Comparison of ENCODE assay signal across 8 cellular contexts in the genomic region with DNA sequence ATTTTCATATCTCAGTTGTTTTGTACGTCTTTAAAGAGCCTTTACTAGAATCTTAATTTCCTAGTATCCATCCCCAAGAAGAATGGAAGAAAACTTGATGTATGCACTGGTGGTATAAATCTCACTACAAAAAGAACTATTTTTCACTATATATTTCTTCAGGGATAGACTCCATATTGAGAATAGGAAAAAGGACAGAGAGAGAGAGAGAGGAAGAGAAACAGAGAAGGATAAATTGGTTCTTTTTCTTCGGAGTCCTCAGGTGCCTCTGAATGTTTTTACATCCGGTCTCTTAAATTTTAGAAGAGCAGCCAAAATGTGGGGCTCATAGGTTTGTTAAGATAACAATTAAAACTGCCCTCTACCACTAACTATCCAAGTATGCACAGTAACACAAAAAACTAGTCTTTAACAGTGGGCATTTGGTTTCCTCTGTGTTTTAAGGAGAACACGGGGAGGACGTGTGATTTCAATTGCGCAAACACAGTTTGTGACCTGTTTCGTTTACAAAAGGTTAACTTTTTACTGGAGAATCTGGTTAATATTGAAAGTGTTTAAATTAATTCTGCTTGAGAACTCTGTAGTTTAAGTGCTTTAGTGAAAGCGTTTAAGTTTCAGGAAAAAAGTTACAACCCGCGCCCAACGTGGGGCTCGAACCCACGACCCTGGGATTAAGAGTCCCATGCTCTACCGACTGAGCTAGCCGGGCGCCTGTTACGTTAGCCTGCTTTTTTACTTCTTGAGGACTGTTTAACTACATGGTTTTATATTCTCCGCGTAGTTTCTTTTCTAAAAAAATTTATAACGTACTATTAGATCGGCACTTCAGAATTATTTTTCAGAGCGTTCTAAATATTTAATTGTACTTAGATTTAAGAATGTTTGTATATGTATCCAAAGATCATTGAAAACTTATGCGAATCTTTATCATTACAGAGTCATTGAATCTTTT. TPM values are rescaled to one million over a fixed set of nuclear protein-coding genes. Genes with fewer than 3 reads are reported as not detected.
DNase-seq lines count a peak whose midpoint lies in the region; ATAC-seq and TF ChIP-seq lines count a peak whose summit lies in the region.

No MANE protein-coding gene starts in this region.

- peak overlapping the region; percentile 80 for H3K4me3 ChIP-seq in epithelial cell of esophagus (ENCODE audit: low read length)
- H3K4me3 ChIP-seq in mononuclear cell (ENCODE audit: low read length) = peak overlapping the region; percentile 70

- H3K9me3 ChIP-seq in mononuclear cell (ENCODE audit: low read depth, low read length) = no peaks in the 10 kb centered on the region

- peak; percentile 37 for DNase-seq in CMK (ENCODE audit: low read depth)
- peak; percentile 41 to 73 for DNase-seq in NOMO-1 (lab: John Stamatoyannopoulos, UW; ENCODE audit: unreplicated experiment in 2 of 2)
- DNase-seq in activated CD8-positive, alpha-beta memory T cell treated with anti-CD3 and anti-CD28 coated beads, Interleukin-2, amount 50 U/mL, for 24 hours (ENCODE audit: extremely low read depth) = peak; percentile 60
- peak; percentile 51 for DNase-seq in epithelial cell of esophagus (ENCODE audit: low read depth)
- DNase-seq in stimulated activated CD8-positive, alpha-beta memory T cell treated with anti-CD3 and anti-CD28 coated beads, Interleukin-2, amount 100 ng/mL, for 1 hour (ENCODE audit: low read depth in 2 of 2) = peak; percentile 71
- DNase-seq in 8988T = no peak

- no peaks in the 10 kb centered on the region for H3K27me3 ChIP-seq in mononuclear cell (ENCODE audit: insufficient read depth, low read length)

- TF ChIP-seq CTCF in epithelial cell of esophagus (IDR thresholded peaks at IDR 0.05; ENCODE audit: insufficient read depth, low read depth, low read length, missing control alignments) = no peak

- peak; percentile 26 for ATAC-seq in HG03135 (IDR thresholded peaks at IDR 0.05; ENCODE audit: unreplicated experiment)

- H3K4me1 ChIP-seq in mononuclear cell (ENCODE audit: insufficient read depth, low read length) = peaks cover 9% of the 10 kb centered on the region

RNA-seq across cellular contexts. Expression of a gene that starts 5.1 kb away (rescaled TPM):
- total RNA-seq in mononuclear cell = 70.7 TPM

RNA-seq across cellular contexts. Expression of a gene that starts 39.6 kb away (rescaled TPM):
- total RNA-seq in mononuclear cell = 57.7 TPM

RNA-seq across cellular contexts. Expression of a gene that starts 58.8 kb away (rescaled TPM):
- 58.0 TPM for total RNA-seq in mononuclear cell
